ENCODE assay signal across 29 cellular contexts in the genomic region with DNA sequence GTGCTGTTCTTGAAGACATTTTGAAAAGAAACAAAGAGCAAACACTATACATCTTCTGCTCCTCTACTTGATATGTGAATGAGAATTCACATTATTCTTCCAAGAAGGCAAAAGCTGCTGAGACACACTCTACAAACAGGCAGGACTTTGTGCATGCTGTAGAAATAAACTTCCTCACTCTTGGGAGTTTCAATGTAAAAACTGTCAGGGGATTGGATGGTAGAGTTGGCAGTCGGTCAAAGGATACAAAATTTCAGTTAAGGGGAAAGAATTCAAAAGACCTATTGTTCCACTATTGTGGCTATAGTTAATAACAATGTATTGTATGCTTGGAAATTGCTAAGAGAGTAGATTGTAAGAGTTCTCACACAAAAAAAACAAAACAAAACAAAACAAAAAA.
"Had no signal": no experiment of that assay in that cellular context is flagged by ENCODE, and none has a peak within 500 bp of the region (broad histone marks: within the 10 kb centered on the region; RNA-seq: fewer than 3 reads in every experiment).

No MANE protein-coding gene starts in this region.

- H3K4me1 ChIP-seq: heart left ventricle, right lobe of liver, uterus had no signal

- H3K27me3 ChIP-seq: heart left ventricle, neural progenitor cell, right lobe of liver, uterus had no signal

- DNase-seq: activated CD4-positive, alpha-beta memory T cell treated with anti-CD3 and anti-CD28 coated beads for 36 hours; activated CD4-positive, alpha-beta T cell treated with anti-CD3 and anti-CD28 coated beads, Interleukin-2, amount 10 ng/mL, durations not matched to agents 24 days and 14 days; activated CD8-positive, alpha-beta memory T cell treated with anti-CD3 and anti-CD28 coated beads, Interleukin-2, amount 50 U/mL, for 48 hours; activated gamma-delta T cell treated with Interleukin-2 at 50 U/mL for 16 hours; activated naive CD4-positive, alpha-beta T cell treated with anti-CD3 and anti-CD28 coated beads, Interleukin-2, amount 50 U/mL, for 16 hours; activated T-cell treated with anti-CD3 and anti-CD28 coated beads, Interleukin-2, amount 50 U/mL, for 4 hours; amniotic stem cell; effector CD4-positive, alpha-beta T cell; heart left ventricle; hypothalamus; immature natural killer cell; kidney; left colon; natural killer cell; posterior cingulate gyrus; right lobe of liver; stimulated activated CD4-positive, alpha-beta T cell treated with anti-CD3 and anti-CD28 coated beads, Interleukin-4, amount 100 ng/mL, for 1 hour; stimulated activated naive CD8-positive, alpha-beta T cell treated with anti-CD3 and anti-CD28 coated beads, Interleukin-15, Interleukin-2, amounts not matched to agents 100 U/mL and 50 U/mL, for 24 hours; T-helper 17 cell; T1000; trophoblast cell; uterus; WERI-Rb-1 had no signal

- H3K36me3 ChIP-seq: heart left ventricle, neural progenitor cell, right lobe of liver, thoracic aorta, uterus, WERI-Rb-1 had no signal

- ATAC-seq: activated CD4-positive, CD25-positive, alpha-beta regulatory T cell treated with anti-CD3 and anti-CD28 coated beads, Interleukin-2, amount 50 U/mL, for 24 hours; activated T-cell treated with anti-CD3 and anti-CD28 coated beads, Interleukin-2, amount 50 U/mL, for 4 hours; activated T-helper 17 cell treated with anti-CD3 and anti-CD28 coated beads, Interleukin-2, amount 50 U/mL, for 72 hours; heart left ventricle; left colon; natural killer cell; right lobe of liver; stimulated activated naive CD8-positive, alpha-beta T cell treated with anti-CD3 and anti-CD28 coated beads, Interleukin-15, Interleukin-2, amounts not matched to agents 100 U/mL and 50 U/mL, for 24 hours; T-helper 17 cell had no signal

- H3K4me3 ChIP-seq: heart left ventricle, neural progenitor cell, right lobe of liver, thoracic aorta, uterus had no signal

- H3K27ac ChIP-seq: heart left ventricle, neural progenitor cell, right lobe of liver, thoracic aorta, uterus, WERI-Rb-1 had no signal

- H2AFZ ChIP-seq: neural progenitor cell had no signal

- FAIRE-seq: astrocyte, bronchial epithelial cell, kidney had no signal
